In genomic region chr19:11580665-11581418, GRCh38 we compare ENCODE assay signal across 12 cellular contexts. TPM values are rescaled to one million over a fixed set of nuclear protein-coding genes. Genes with fewer than 3 reads are reported as not detected.
A peak's percentile ranks its signal among the peaks of the same experiment; 100 is the strongest.
DNase-seq lines count a peak whose midpoint lies in the region; ATAC-seq and TF ChIP-seq lines count a peak whose summit lies in the region.
"Had no signal": no experiment of that assay in that cellular context is flagged by ENCODE, and none has a peak within 500 bp of the region (broad histone marks: within the 10 kb centered on the region; RNA-seq: fewer than 3 reads in every experiment).

No MANE protein-coding gene starts in this region.

- no peaks in the 10 kb centered on the region for H3K9me3 ChIP-seq in CD8-positive, alpha-beta memory T cell (ENCODE audit: low read length)
- H3K9me3 ChIP-seq in body of pancreas: no peaks in the 10 kb centered on the region

- WGBS in body of pancreas, 2 donors: 74 to 76% methylated on average over 10 of the region's 10 CpGs

- H3K4me1 ChIP-seq in CD8-positive, alpha-beta memory T cell (ENCODE audit: insufficient read depth, low read length): peaks cover 47% of the 10 kb centered on the region
- peaks cover 31% of the 10 kb centered on the region for H3K4me1 ChIP-seq in body of pancreas
- H3K4me1 ChIP-seq: parathyroid adenoma had no signal

- no peak for DNase-seq in CD8-positive, alpha-beta memory T cell
- DNase-seq in LNCaP clone FGC (ENCODE audit: low read depth) (peak; percentile 50), body of pancreas (peak in 2 of 4 donors; percentile 15 to 37), naive B cell (no peak), KG1 (lab: John Stamatoyannopoulos, UW) (no peak), DMS79 (lab: John Stamatoyannopoulos, UW) (no peak), NCI-H1105 (lab: John Stamatoyannopoulos, UW) (no peak)
- DNase-seq: effector memory CD4-positive, alpha-beta T cell; NCI-H2171 had no signal

- no peaks in the 10 kb centered on the region for H3K27me3 ChIP-seq in CD8-positive, alpha-beta memory T cell (ENCODE audit: insufficient read depth, low read length, poor library complexity, severe bottlenecking)
- no peaks in the 10 kb centered on the region for H3K27me3 ChIP-seq in body of pancreas

- TF ChIP-seq CTCF in LNCaP clone FGC (IDR thresholded peaks at IDR 0.05; ENCODE audit: control insufficient read depth, extremely low read depth, insufficient read depth): no peak
- TF ChIP-seq CTCF in body of pancreas (IDR thresholded peaks at IDR 0.05): no peak

- peak overlapping the region; percentile 3 to 76 (median 71) for H3K4me3 Mint-ChIP-seq in CD8-positive, alpha-beta memory T cell
- H3K4me3 Mint-ChIP-seq in naive B cell: peak overlapping the region; percentile 30 to 92 (median 74)

- CTCF ChIA-PET in CD8-positive, alpha-beta memory T cell (lab: Charles Lee): interaction anchor here (2.0 to 2.1 kb wide), 2 partner anchors 21 to 45 kb away, joined by 8 to 14 read pairs; partner anchors contain the start of gene ELOF1

- no peaks in the 10 kb centered on the region for H3K9me3 Mint-ChIP-seq in CD8-positive, alpha-beta memory T cell
- no peaks in the 10 kb centered on the region for H3K9me3 Mint-ChIP-seq in naive B cell

- peak overlapping the region; percentile 51 for H3K27ac ChIP-seq in CD8-positive, alpha-beta memory T cell (ENCODE audit: low read depth, low read length)
- H3K27ac ChIP-seq in body of pancreas: peak overlapping the region in 3 of 4 donors; percentile 83 to 87 (median 87)
- H3K27ac ChIP-seq: parathyroid adenoma had no signal

- peak overlapping the region in 6 of 8 donors; percentile 25 to 92 (median 74) for H3K27ac Mint-ChIP-seq in CD8-positive, alpha-beta memory T cell
- H3K27ac Mint-ChIP-seq in naive B cell: peak overlapping the region; percentile 16 to 99 (median 94)

- peaks cover 0 to 13% (median 1%) of the 10 kb centered on the region in 3 donors for H3K36me3 Mint-ChIP-seq in CD8-positive, alpha-beta memory T cell
- no peaks in the 10 kb centered on the region for H3K36me3 Mint-ChIP-seq in naive B cell

- intact Hi-C loops in body of pancreas (cut with DNase I): loop anchor here (10.0 kb wide), 1 partner anchor 286 kb away; the partner anchor contains the start of gene TSPAN16

- peak overlapping the region; percentile 7 for H3K4me3 ChIP-seq in CD8-positive, alpha-beta memory T cell (ENCODE audit: low read length)
- H3K4me3 ChIP-seq in LNCaP clone FGC (ENCODE audit: low read depth, low read length): no peak overlapping the region
- no peak overlapping the region for H3K4me3 ChIP-seq in body of pancreas

- H3K36me3 ChIP-seq in CD8-positive, alpha-beta memory T cell (ENCODE audit: insufficient read depth, low read length): no peaks in the 10 kb centered on the region
- no peaks in the 10 kb centered on the region for H3K36me3 ChIP-seq in body of pancreas (replicated peaks in 1 of 2; ENCODE audit: insufficient read depth in 1 of 2, low read depth in 2 of 2)

- no peak for TF ChIP-seq POLR2A in body of pancreas (IDR thresholded peaks at IDR 0.05)

- no peaks in the 10 kb centered on the region for H3K27me3 Mint-ChIP-seq in CD8-positive, alpha-beta memory T cell
- no peaks in the 10 kb centered on the region for H3K27me3 Mint-ChIP-seq in naive B cell

- POLR2A ChIA-PET in CD8-positive, alpha-beta memory T cell (lab: Charles Lee): interaction anchor here (0.7 kb wide), 1 partner anchor 1088 kb away, joined by 4 read pairs; a partner anchor contains a TSS

- peaks cover 18 to 43% (median 22%) of the 10 kb centered on the region in 3 donors for H3K4me1 Mint-ChIP-seq in CD8-positive, alpha-beta memory T cell
- peaks cover 39 to 78% (median 78%) of the 10 kb centered on the region in 3 donors for H3K4me1 Mint-ChIP-seq in naive B cell

- ATAC-seq in body of pancreas (no peak), naive B cell (ENCODE audit: low read depth in 2 of 2) (no peak), HG03095 (IDR thresholded peaks at IDR 0.05; ENCODE audit: unreplicated experiment) (no peak)

RNA-seq across cellular contexts. Expression of gene ACP5, which starts 3.4 kb away (rescaled TPM):
- total RNA-seq in CD8-positive, alpha-beta memory T cell: 1 to 10 TPM; 5.7 TPM
- 11.8 TPM for polyA plus RNA-seq in CD8-positive, alpha-beta memory T cell
- 10 to 100 TPM in 1 of 2 donors, 1 to 10 TPM in 1; 8.0 to 22.4 TPM for total RNA-seq in body of pancreas
- polyA plus RNA-seq in naive B cell (ENCODE audit: low read depth in 6 of 6): 10 to 100 TPM; 17.4 to 44.2 (median 24.6) TPM

RNA-seq across cellular contexts. Expression of gene ZNF627, which starts 16.4 kb away (rescaled TPM):
- total RNA-seq in CD8-positive, alpha-beta memory T cell: 1 to 10 TPM; 5.7 to 6.2 TPM
- 6.2 TPM for polyA plus RNA-seq in CD8-positive, alpha-beta memory T cell
- total RNA-seq in body of pancreas: 1 to 10 TPM; 4.6 to 8.8 TPM
- 10 to 100 TPM in 5 of 6 donors, 1 to 10 TPM in 1; 9.6 to 15.8 (median 13.3) TPM for polyA plus RNA-seq in naive B cell (ENCODE audit: low read depth in 6 of 6)

RNA-seq across cellular contexts. Expression of gene ELOF1, which starts 21.8 kb away (rescaled TPM):
- 10 to 100 TPM; 61.7 to 62.7 TPM for total RNA-seq in CD8-positive, alpha-beta memory T cell
- 91.7 TPM for polyA plus RNA-seq in CD8-positive, alpha-beta memory T cell
- total RNA-seq in body of pancreas: 10 to 100 TPM; 36.6 TPM
- polyA plus RNA-seq in naive B cell (ENCODE audit: low read depth in 6 of 6): 100 to 1,000 TPM in 3 of 6 donors, 10 to 100 TPM in 3; 85.9 to 118 (median 99.2) TPM

RNA-seq across cellular contexts. Expression of gene CNN1, which starts 42.2 kb away (rescaled TPM):
- not detected for total RNA-seq in CD8-positive, alpha-beta memory T cell
- not detected for polyA plus RNA-seq in CD8-positive, alpha-beta memory T cell
- 10 to 100 TPM; 10.9 to 15.2 TPM for total RNA-seq in body of pancreas
- polyA plus RNA-seq in naive B cell (ENCODE audit: low read depth in 6 of 6): under 1 TPM in 2 of 6 donors, not detected in 4; 0.65 TPM
- total RNA-seq: SK-MEL-5 had no signal

RNA-seq across cellular contexts. Expression of gene ECSIT, which starts 51.9 kb away (rescaled TPM):
- 10 to 100 TPM; 59.6 to 61.0 TPM for total RNA-seq in CD8-positive, alpha-beta memory T cell
- 31.4 TPM for polyA plus RNA-seq in CD8-positive, alpha-beta memory T cell
- total RNA-seq in body of pancreas: 10 to 100 TPM; 55.8 to 79.1 TPM
- polyA plus RNA-seq in naive B cell (ENCODE audit: low read depth in 6 of 6): 10 to 100 TPM; 29.7 to 51.2 (median 34.5) TPM
